Comparison of ENCODE assay signal across 1 cellular context in the genomic region with DNA sequence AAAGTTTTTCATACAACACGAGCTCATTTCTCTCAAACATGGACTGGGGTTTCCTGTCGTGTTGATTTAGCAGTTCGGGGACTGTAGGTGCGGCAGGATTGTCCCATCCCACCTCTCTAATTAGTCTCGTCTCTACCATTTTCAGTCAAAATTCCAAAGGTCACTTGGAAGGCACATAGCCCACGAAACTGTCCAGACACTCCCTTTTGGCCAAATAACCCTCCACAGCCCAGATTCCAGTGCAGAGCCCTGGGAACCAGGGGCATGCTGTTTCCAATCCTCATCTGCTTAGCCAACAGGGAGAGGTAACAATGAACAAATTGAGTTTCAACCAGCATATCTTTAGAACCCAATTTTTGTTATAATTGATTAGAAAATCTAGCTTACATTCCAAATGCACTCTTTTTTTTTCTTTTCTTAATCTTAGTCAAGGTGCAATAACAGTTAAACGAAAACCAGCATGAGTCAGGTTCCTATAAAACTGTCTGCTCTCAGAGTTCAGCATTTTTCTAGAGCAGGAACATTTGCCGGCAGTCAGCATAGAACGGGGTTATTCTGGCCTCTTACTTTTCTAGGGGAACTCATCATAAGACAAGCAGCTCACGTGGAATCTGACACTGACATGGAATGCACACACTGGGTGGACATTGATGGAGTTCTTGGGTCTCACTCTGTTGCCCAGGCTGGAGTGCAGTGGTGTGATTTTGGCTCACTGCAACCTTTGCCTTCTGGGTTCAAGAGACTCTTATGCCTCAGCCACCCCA.
TF ChIP-seq lines count a peak whose summit lies in the region.

No MANE protein-coding gene starts in this region.

TF ChIP-seq in HEK293, 187 proteins besides CTCF, POLR2A, EP300 and RAD21 (continued from another document):
- TF ChIP-seq ZNF121 (tag by site-specific recombination; IDR thresholded peaks at IDR 0.05), result peak; percentile 50; the same call in 1 of the 2 replicates
